ENCODE assay signal across 21 cellular contexts in genomic region chr9:83599071-83599470, GRCh38.
"Had no signal": no experiment of that assay in that cellular context is flagged by ENCODE, and none has a peak within 500 bp of the region (broad histone marks: within the 10 kb centered on the region; RNA-seq: fewer than 3 reads in every experiment).

No MANE protein-coding gene starts in this region.

- DNase-seq: activated CD4-positive, alpha-beta memory T cell treated with anti-CD3 and anti-CD28 coated beads for 36 hours; activated CD4-positive, alpha-beta T cell treated with anti-CD3 and anti-CD28 coated beads for 48 hours; activated CD8-positive, alpha-beta memory T cell treated with anti-CD3 and anti-CD28 coated beads, Interleukin-2, amount 50 U/mL, for 4 hours; activated effector memory CD4-positive, alpha-beta T cell treated with anti-CD3 and anti-CD28 coated beads, Interleukin-2, amount 50 U/mL, for 16 hours; activated naive CD4-positive, alpha-beta T cell treated with anti-CD3 and anti-CD28 coated beads for 36 hours; activated naive CD8-positive, alpha-beta T cell treated with anti-CD3 and anti-CD28 coated beads, Interleukin-2, amount 10 ng/mL, durations not matched to agents 7 days and 5 days; activated T-cell treated with anti-CD3 and anti-CD28 coated beads, Interleukin-2, amount 50 U/mL, for 1 hour; amniotic stem cell; heart left ventricle; midbrain; naive thymus-derived CD8-positive, alpha-beta T cell; posterior cingulate gyrus; stimulated activated CD4-positive, alpha-beta T cell treated with anti-CD3 and anti-CD28 coated beads, Interleukin-12 subunit alpha, Interleukin-12 subunit beta, amount 100 ng/mL, for 4 hours; stimulated activated CD4-positive, alpha-beta T cell treated with anti-CD3 and anti-CD28 coated beads, Interleukin-4, amount 100 ng/mL, for 1 hour; T-helper 9 cell; WERI-Rb-1 had no signal

- H3K4me3 ChIP-seq: esophagus muscularis mucosa, heart left ventricle, neural progenitor cell, skin epidermis, thoracic aorta had no signal

- ATAC-seq: activated CD4-positive, CD25-positive, alpha-beta regulatory T cell treated with anti-CD3 and anti-CD28 coated beads, Interleukin-2, amount 50 U/mL, for 24 hours; naive thymus-derived CD8-positive, alpha-beta T cell had no signal
